1 cellular context compared by ENCODE assay signal in the genomic region with DNA sequence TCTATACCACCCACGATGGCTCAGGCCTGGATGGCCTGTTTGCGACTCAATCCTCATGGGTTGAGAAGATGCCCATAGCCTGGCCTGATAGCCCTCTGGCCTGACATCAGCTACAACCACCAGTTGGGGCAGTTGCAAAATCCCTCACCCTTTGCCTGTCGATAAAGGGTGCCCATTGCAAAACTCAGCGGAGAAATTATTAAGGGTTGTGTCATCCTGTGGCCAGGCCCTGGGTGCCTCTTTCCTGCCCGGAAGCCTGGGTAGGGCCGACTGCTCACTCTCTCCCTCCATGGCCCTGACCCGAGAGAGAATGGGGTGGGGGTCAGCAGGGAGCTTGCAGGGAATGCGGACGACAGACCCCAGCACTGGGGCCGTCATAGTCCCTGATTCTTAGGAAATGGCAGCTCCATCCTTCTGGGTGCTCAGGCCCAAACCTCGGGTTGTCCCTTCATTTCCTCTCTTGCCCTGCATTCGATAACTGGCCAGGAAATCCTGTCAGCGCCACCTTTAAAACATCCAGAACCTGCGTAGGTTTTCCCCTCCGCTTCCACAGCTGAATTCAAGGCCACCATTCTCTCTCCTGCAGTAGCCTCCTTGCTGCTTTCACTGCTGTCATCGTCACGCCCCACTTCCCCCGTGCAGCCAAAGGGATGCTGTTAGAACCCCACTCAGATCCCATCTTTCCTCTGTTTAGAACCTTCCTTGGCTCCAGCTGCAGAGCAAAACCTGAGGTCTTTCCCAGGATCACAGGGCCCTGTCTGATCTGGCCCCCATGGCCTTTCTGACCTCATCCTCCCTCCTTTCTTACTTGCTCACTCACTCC.
TF ChIP-seq lines count a peak whose summit lies in the region.

No MANE protein-coding gene starts in this region.

TF ChIP-seq in HepG2, 621 proteins besides CTCF, POLR2A, EP300 and RAD21 (continued from another document):
- TF ChIP-seq, protein P1, sequence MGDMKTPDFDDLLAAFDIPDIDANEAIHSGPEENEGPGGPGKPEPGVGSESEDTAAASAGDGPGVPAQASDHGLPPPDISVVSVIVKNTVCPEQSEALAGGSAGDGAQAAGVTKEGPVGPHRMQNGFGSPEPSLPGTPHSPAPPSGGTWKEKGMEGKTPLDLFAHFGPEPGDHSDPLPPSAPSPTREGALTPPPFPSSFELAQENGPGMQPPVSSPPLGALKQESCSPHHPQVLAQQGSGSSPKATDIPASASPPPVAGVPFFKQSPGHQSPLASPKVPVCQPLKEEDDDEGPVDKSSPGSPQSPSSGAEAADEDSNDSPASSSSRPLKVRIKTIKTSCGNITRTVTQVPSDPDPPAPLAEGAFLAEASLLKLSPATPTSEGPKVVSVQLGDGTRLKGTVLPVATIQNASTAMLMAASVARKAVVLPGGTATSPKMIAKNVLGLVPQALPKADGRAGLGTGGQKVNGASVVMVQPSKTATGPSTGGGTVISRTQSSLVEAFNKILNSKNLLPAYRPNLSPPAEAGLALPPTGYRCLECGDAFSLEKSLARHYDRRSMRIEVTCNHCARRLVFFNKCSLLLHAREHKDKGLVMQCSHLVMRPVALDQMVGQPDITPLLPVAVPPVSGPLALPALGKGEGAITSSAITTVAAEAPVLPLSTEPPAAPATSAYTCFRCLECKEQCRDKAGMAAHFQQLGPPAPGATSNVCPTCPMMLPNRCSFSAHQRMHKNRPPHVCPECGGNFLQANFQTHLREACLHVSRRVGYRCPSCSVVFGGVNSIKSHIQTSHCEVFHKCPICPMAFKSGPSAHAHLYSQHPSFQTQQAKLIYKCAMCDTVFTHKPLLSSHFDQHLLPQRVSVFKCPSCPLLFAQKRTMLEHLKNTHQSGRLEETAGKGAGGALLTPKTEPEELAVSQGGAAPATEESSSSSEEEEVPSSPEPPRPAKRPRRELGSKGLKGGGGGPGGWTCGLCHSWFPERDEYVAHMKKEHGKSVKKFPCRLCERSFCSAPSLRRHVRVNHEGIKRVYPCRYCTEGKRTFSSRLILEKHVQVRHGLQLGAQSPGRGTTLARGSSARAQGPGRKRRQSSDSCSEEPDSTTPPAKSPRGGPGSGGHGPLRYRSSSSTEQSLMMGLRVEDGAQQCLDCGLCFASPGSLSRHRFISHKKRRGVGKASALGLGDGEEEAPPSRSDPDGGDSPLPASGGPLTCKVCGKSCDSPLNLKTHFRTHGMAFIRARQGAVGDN (CRISPR knock-in tag; IDR thresholded peaks at IDR 0.05) = peak; percentile 39; the same call in 1 of the 2 replicates
- TF ChIP-seq, protein P2, sequence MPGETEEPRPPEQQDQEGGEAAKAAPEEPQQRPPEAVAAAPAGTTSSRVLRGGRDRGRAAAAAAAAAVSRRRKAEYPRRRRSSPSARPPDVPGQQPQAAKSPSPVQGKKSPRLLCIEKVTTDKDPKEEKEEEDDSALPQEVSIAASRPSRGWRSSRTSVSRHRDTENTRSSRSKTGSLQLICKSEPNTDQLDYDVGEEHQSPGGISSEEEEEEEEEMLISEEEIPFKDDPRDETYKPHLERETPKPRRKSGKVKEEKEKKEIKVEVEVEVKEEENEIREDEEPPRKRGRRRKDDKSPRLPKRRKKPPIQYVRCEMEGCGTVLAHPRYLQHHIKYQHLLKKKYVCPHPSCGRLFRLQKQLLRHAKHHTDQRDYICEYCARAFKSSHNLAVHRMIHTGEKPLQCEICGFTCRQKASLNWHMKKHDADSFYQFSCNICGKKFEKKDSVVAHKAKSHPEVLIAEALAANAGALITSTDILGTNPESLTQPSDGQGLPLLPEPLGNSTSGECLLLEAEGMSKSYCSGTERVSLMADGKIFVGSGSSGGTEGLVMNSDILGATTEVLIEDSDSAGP (CRISPR knock-in tag; IDR thresholded peaks at IDR 0.05; ENCODE audit: borderline replicate concordance) = peak; percentile 20; the same call in 1 of the 2 replicates
- TF ChIP-seq RXRA (CRISPR knock-in tag; IDR thresholded peaks at IDR 0.05) (peak; percentile 52; the same call in 1 of the 2 replicates), NRL (CRISPR knock-in tag; IDR thresholded peaks at IDR 0.05; ENCODE audit: borderline replicate concordance) (peak; percentile 66; the same call in 1 of the 2 replicates), MIXL1 (CRISPR knock-in tag; IDR thresholded peaks at IDR 0.05) (no peak), ZBTB42 (CRISPR knock-in tag; IDR thresholded peaks at IDR 0.05) (no peak)
- TF ChIP-seq, protein P3, sequence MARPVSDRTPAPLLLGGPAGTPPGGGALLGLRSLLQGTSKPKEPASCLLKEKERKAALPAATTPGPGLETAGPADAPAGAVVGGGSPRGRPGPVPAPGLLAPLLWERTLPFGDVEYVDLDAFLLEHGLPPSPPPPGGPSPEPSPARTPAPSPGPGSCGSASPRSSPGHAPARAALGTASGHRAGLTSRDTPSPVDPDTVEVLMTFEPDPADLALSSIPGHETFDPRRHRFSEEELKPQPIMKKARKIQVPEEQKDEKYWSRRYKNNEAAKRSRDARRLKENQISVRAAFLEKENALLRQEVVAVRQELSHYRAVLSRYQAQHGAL (CRISPR knock-in tag; IDR thresholded peaks at IDR 0.05; ENCODE audit: not compliant biosample characterization) = no peak
- TF ChIP-seq, protein P4, sequence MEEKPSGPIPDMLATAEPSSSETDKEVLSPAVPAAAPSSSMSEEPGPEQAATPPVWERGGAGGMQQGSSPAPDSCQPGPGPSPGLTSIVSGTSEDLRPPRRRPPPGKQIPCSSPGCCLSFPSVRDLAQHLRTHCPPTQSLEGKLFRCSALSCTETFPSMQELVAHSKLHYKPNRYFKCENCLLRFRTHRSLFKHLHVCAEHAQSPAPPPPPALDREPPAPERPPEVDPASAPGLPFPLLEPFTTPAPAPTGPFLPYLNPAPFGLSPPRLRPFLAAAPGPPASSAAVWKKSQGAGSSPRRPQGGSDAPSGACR (CRISPR knock-in tag; IDR thresholded peaks at IDR 0.05) = no peak
